In the genomic region with DNA sequence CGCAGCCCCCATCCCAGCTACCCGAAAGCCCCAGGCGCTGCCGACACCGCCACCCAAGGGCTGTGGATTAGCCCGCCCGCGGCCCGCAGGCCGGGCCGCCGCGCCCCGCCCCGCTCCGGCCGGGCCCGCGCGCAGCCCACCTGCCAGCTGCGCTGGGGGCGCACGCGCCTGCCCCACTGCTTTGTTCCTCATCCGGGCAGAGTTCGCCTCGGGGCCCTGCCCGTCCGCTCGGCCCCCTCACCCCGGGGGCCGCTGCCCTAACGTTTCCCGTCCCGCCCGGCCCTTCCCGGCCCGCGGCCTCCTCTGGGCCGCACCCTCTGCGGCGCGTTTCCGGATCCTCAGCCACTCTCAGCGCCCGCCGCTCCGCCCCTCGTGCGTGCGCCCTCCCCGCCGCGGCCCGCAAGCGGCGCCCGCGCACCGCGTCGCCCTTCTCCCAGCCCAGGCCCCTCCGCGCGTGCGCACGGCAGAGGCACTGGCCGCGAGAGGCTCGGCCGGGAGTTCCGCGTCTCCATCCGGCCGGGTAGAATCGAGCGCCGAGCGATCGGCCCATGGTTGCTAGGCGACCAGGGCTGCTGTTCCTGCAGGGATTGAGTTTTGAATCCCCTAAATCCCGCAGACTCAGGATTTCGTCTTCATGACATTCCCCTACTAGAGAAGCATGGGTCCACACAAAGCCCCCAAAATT, we compare ENCODE assay signal across 8 cellular contexts. TPM values are rescaled to one million over a fixed set of nuclear protein-coding genes. Genes with fewer than 3 reads are reported as not detected.
A peak's percentile ranks its signal among the peaks of the same experiment; 100 is the strongest.
DNase-seq lines count a peak whose midpoint lies in the region; ATAC-seq lines count a peak whose summit lies in the region.

TSS of gene PRDM4 (minus strand) at position 321 of the 685 bp plus-strand sequence. CDS start 622 bp downstream, outside the sequence.

- H3K9me3 ChIP-seq in endocrine pancreas (ENCODE audit: control insufficient read depth, low read length) = no peaks in the 10 kb centered on the region

- peak within 1 kb of the TSS; percentile 89 for H3K9ac ChIP-seq in endocrine pancreas (ENCODE audit: control insufficient read depth, insufficient read depth, low read length)

- H3K4me1 ChIP-seq in endocrine pancreas (ENCODE audit: control insufficient read depth, insufficient read depth, low read length) = peaks cover 18% of the 10 kb centered on the region

- ATAC-seq in GM21381 (IDR thresholded peaks at IDR 0.05; ENCODE audit: unreplicated experiment) = peak; percentile 96
- ATAC-seq in activated CD8-positive, alpha-beta memory T cell treated with anti-CD3 and anti-CD28 coated beads, Interleukin-2, amount 10 ng/mL, durations not matched to agents 7 days and 5 days = peak; percentile 93

- peaks cover 5% of the 10 kb centered on the region for H3K36me3 ChIP-seq in endocrine pancreas (ENCODE audit: control insufficient read depth, insufficient read depth, low read length)

- H3K4me1 Mint-ChIP-seq in activated CD8-positive, alpha-beta memory T cell treated with anti-CD3 and anti-CD28 coated beads, Interleukin-2, amount 10 ng/mL, durations not matched to agents 7 days and 5 days = peaks cover 26% of the 10 kb centered on the region

- peak within 1 kb of the TSS; percentile 91 for H3K4me3 ChIP-seq in endocrine pancreas (ENCODE audit: control insufficient read depth, insufficient read depth, low read length)

- peak within 1 kb of the TSS; percentile 94 for H3K4me3 Mint-ChIP-seq in activated CD8-positive, alpha-beta memory T cell treated with anti-CD3 and anti-CD28 coated beads, Interleukin-2, amount 10 ng/mL, durations not matched to agents 7 days and 5 days

- H3K27me3 Mint-ChIP-seq in activated CD8-positive, alpha-beta memory T cell treated with anti-CD3 and anti-CD28 coated beads, Interleukin-2, amount 10 ng/mL, durations not matched to agents 7 days and 5 days = no peaks in the 10 kb centered on the region

- peaks cover 17% of the 10 kb centered on the region for H3K36me3 Mint-ChIP-seq in activated CD8-positive, alpha-beta memory T cell treated with anti-CD3 and anti-CD28 coated beads, Interleukin-2, amount 10 ng/mL, durations not matched to agents 7 days and 5 days

- H3K9me3 Mint-ChIP-seq in activated CD8-positive, alpha-beta memory T cell treated with anti-CD3 and anti-CD28 coated beads, Interleukin-2, amount 10 ng/mL, durations not matched to agents 7 days and 5 days (ENCODE audit: low read depth) = no peaks in the 10 kb centered on the region

- in situ Hi-C loops in Caki2 (cut with HindIII; ENCODE audit: low pct_unique_long_range_greater_than_20kb, low sequenced_read_pairs) = no loop called here

- CTCF ChIA-PET in activated CD8-positive, alpha-beta memory T cell treated with anti-CD3 and anti-CD28 coated beads, Interleukin-2, amount 10 ng/mL, durations not matched to agents 7 days and 5 days (lab: Charles Lee) = interaction anchor here (1.0 to 3.0 kb wide), 2 partner anchors 19 to 124 kb away, joined by 3 to 10 read pairs; no protein-coding TSS in a partner anchor

- DNase-seq in Caki2 (ENCODE audit: low read depth) = peak; percentile 91
- peak in 74 of 76 experiments; percentile 15 to 93 (median 82) for DNase-seq in HUDEP-2 (lab: John Stamatoyannopoulos, UW; ENCODE audit: unreplicated experiment in 76 of 76)
- DNase-seq in NOMO-1 treated with dmso at 0.1 percent for 144 hours (lab: John Stamatoyannopoulos, UW; ENCODE audit: unreplicated experiment) = peak; percentile 89
- peak; percentile 93 for DNase-seq in activated CD8-positive, alpha-beta memory T cell treated with anti-CD3 and anti-CD28 coated beads, Interleukin-2, amount 10 ng/mL, durations not matched to agents 7 days and 5 days
- peak; percentile 98 for DNase-seq in mesenteric fat pad (ENCODE audit: low spot score)
- peak; percentile 76 for DNase-seq in stimulated activated CD8-positive, alpha-beta memory T cell treated with anti-CD3 and anti-CD28 coated beads, Interleukin-15, amount 100 ng/mL, for 24 hours (ENCODE audit: low read depth)

- no peaks in the 10 kb centered on the region for H3K27me3 ChIP-seq in endocrine pancreas (ENCODE audit: control insufficient read depth, insufficient read depth, low read length)

- H3K27ac Mint-ChIP-seq in activated CD8-positive, alpha-beta memory T cell treated with anti-CD3 and anti-CD28 coated beads, Interleukin-2, amount 10 ng/mL, durations not matched to agents 7 days and 5 days = peak within 1 kb of the TSS; percentile 87

RNA-seq across cellular contexts. Expression of gene PRDM4, which starts in this region (rescaled TPM):
- 16.9 and 22.9 TPM in 2 replicates for total RNA-seq in Caki2 (2014; rRNA removed; shearing (Covaris generic); ENCODE audit: low replicate concordance)
- 10 to 100 TPM; 26.3 to 37.5 TPM for total RNA-seq in activated CD8-positive, alpha-beta memory T cell treated with anti-CD3 and anti-CD28 coated beads, Interleukin-2, amount 10 ng/mL, durations not matched to agents 7 days and 5 days
- 28.6 TPM for total RNA-seq in mesenteric fat pad

Comparison
In these comparisons a context has a peak if more than half of its experiments do, and no peak if none do; other contexts are left out.
1. Peak in every context shown above with its lines: DNase-seq, ATAC-seq and H3K4me3 ChIP-seq.